In genomic region chr11:74672332-74672955, GRCh38 we compare ENCODE assay signal across 13 cellular contexts. TPM values are rescaled to one million over a fixed set of nuclear protein-coding genes. Genes with fewer than 3 reads are reported as not detected.
DNase-seq lines count a peak whose midpoint lies in the region; ATAC-seq and TF ChIP-seq lines count a peak whose summit lies in the region.
"Had no signal": no experiment of that assay in that cellular context is flagged by ENCODE, and none has a peak within 500 bp of the region (broad histone marks: within the 10 kb centered on the region; RNA-seq: fewer than 3 reads in every experiment).

No MANE protein-coding gene starts in this region.

- peak overlapping the region; percentile 97 for H4K91ac ChIP-seq in IMR-90 (ENCODE audit: insufficient read depth, low read depth, low read length)

- H3K9me1 ChIP-seq in IMR-90 (ENCODE audit: insufficient read depth, low read length) = peaks cover 15% of the 10 kb centered on the region

- 0% methylated on average over 1 of the region's 4 CpGs; no CpG with 5 or more reads in 1 of the 2 experiments for WGBS in IMR-90 (ENCODE audit: extremely low coverage in 2 of 2, insufficient read length in 1 of 2), 2 experiments
- 64 to 91% (median 82%) methylated on average over 4 of the region's 4 CpGs for WGBS in stomach, 5 donors

- peak overlapping the region; percentile 94 for H2BK120ac ChIP-seq in IMR-90 (ENCODE audit: low read depth, low read length)

- peak overlapping the region; percentile 92 for H3K4ac ChIP-seq in IMR-90 (ENCODE audit: low read depth, low read length)

- no peaks in the 10 kb centered on the region for H4K20me1 ChIP-seq in IMR-90 (ENCODE audit: insufficient read depth, low read length)

- H4K5ac ChIP-seq in IMR-90 (ENCODE audit: low read depth, low read length) = peak overlapping the region; percentile 99

- peak overlapping the region; percentile 98 for H2BK5ac ChIP-seq in IMR-90 (ENCODE audit: low read depth, low read length, poor library complexity, severe bottlenecking)

- peaks cover 8% of the 10 kb centered on the region for H3K4me1 Mint-ChIP-seq in Caco-2 (ENCODE audit: low read depth, unreplicated experiment)
- H3K4me1 Mint-ChIP-seq: activated CD4-positive, alpha-beta T cell treated with anti-CD3 and anti-CD28 coated beads, Interleukin-2, amount 10 ng/mL, durations not matched to agents 24 days and 14 days; activated naive CD4-positive, alpha-beta T cell treated with anti-CD3 and anti-CD28 coated beads, Interleukin-2, amount 10 ng/mL, durations not matched to agents 7 days and 5 days had no signal

- H3K9ac ChIP-seq in IMR-90 (ENCODE audit: low read depth, low read length) = peak overlapping the region; percentile 19
- H3K9ac ChIP-seq: parathyroid adenoma had no signal

- peak overlapping the region; percentile 64; the same call in 1 of the 2 replicates for H3K23ac ChIP-seq in IMR-90 (ENCODE audit: low read depth, low read length)

- peaks cover 2% of the 10 kb centered on the region; the same call in 1 of the 2 replicates for H3K9me3 ChIP-seq in IMR-90 (ENCODE audit: control insufficient read depth, insufficient read depth, low read length)
- no peaks in the 10 kb centered on the region for H3K9me3 ChIP-seq in breast epithelium
- no peaks in the 10 kb centered on the region for H3K9me3 ChIP-seq in left lung
- no peaks in the 10 kb centered on the region for H3K9me3 ChIP-seq in stomach
- H3K9me3 ChIP-seq in Caco-2 = no peaks in the 10 kb centered on the region

- H3K36me3 ChIP-seq in IMR-90 (ENCODE audit: control insufficient read depth, insufficient read depth, low read length) = no peaks in the 10 kb centered on the region
- no peaks in the 10 kb centered on the region for H3K36me3 ChIP-seq in breast epithelium
- no peaks in the 10 kb centered on the region for H3K36me3 ChIP-seq in left lung
- no peaks in the 10 kb centered on the region for H3K36me3 ChIP-seq in stomach
- H3K36me3 ChIP-seq in Caco-2 (ENCODE audit: control insufficient read depth, insufficient read depth, low read length) = no peaks in the 10 kb centered on the region

- peak overlapping the region; percentile 94 for H2AK5ac ChIP-seq in IMR-90 (ENCODE audit: low read depth, low read length)

- H3K14ac ChIP-seq in IMR-90 (replicated peaks; ENCODE audit: low read depth, low read length) = peak overlapping the region; percentile 70

- peak overlapping the region; percentile 95 for H2BK20ac ChIP-seq in IMR-90 (ENCODE audit: low read depth, low read length)

- peak overlapping the region; percentile 42; the same call in 1 of the 2 replicates for H3K56ac ChIP-seq in IMR-90 (ENCODE audit: extremely low read depth, insufficient read depth, low read length)

- BruUV-seq in IMR-90 (replicated peaks; lab: Mats Ljungman, UMichigan) = no TSS peak
- BruUV-seq in Caco-2 (replicated peaks; lab: Mats Ljungman, UMichigan) = no TSS peak

- peak overlapping the region; percentile 82 to 89 for H4K8ac ChIP-seq in IMR-90 (ENCODE audit: low read depth in 2 of 2, low read length in 2 of 2)

- ATAC-seq in IMR-90 (ENCODE audit: low read depth) (peak; percentile 15), left lung (peak; percentile 9), GM18517 (IDR thresholded peaks at IDR 0.05; ENCODE audit: unreplicated experiment) (no peak)

- H3K36me3 Mint-ChIP-seq in Caco-2 (ENCODE audit: insufficient read depth, unreplicated experiment) = no peaks in the 10 kb centered on the region
- H3K36me3 Mint-ChIP-seq: activated naive CD4-positive, alpha-beta T cell treated with anti-CD3 and anti-CD28 coated beads, Interleukin-2, amount 10 ng/mL, durations not matched to agents 7 days and 5 days; type B pancreatic cell had no signal

- in situ Hi-C loops in IMR-90 (cut with MboI; ENCODE audit: low sequenced_read_pairs) = no loop called here

- no peaks in the 10 kb centered on the region for H3K9me3 Mint-ChIP-seq in Caco-2 (ENCODE audit: unreplicated experiment)
- H3K9me3 Mint-ChIP-seq: activated CD4-positive, alpha-beta T cell treated with anti-CD3 and anti-CD28 coated beads, Interleukin-2, amount 10 ng/mL, durations not matched to agents 24 days and 14 days; activated naive CD4-positive, alpha-beta T cell treated with anti-CD3 and anti-CD28 coated beads, Interleukin-2, amount 10 ng/mL, durations not matched to agents 7 days and 5 days had no signal

- H2BK15ac ChIP-seq in IMR-90 (ENCODE audit: low read depth, low read length) = peak overlapping the region; percentile 95

- no peak; the same call in 1 of the 2 replicates for TF ChIP-seq RAD21 in IMR-90 (IDR thresholded peaks at IDR 0.05; ENCODE audit: low read length)

- no peak overlapping the region for H3K4me3 ChIP-seq in IMR-90 (ENCODE audit: insufficient read depth, low read depth, low read length)
- no peak overlapping the region for H3K4me3 ChIP-seq in breast epithelium
- no peak overlapping the region for H3K4me3 ChIP-seq in left lung
- H3K4me3 ChIP-seq in stomach = no peak overlapping the region
- H3K4me3 ChIP-seq in Caco-2 (ENCODE audit: low read depth, low read length) = no peak overlapping the region

- dilution Hi-C loops in IMR-90 (cut with HindIII; ENCODE audit: low sequenced_read_pairs, unreplicated experiment) = no loop called here

- no peak; the same call in 1 of the 2 replicates for TF ChIP-seq CTCF in IMR-90 (conservative IDR thresholded peaks at IDR 0.05; ENCODE audit: low read depth, low read length)
- TF ChIP-seq CTCF in breast epithelium (IDR thresholded peaks at IDR 0.05) = no peak
- no peak for TF ChIP-seq CTCF in left lung (IDR thresholded peaks at IDR 0.05)
- no peak for TF ChIP-seq CTCF in stomach (IDR thresholded peaks at IDR 0.05)
- no peak for TF ChIP-seq CTCF in Caco-2 (IDR thresholded peaks at IDR 0.05; ENCODE audit: insufficient read depth in 1 of 2, low read depth in 1 of 2, low read length in 1 of 2, severe bottlenecking in 1 of 2, unreplicated experiment in 1 of 2)

- H3K27me3 Mint-ChIP-seq in Caco-2 (ENCODE audit: insufficient read depth, unreplicated experiment) = no peaks in the 10 kb centered on the region
- H3K27me3 Mint-ChIP-seq: activated CD4-positive, alpha-beta T cell treated with anti-CD3 and anti-CD28 coated beads, Interleukin-2, amount 10 ng/mL, durations not matched to agents 24 days and 14 days; type B pancreatic cell had no signal

- H3K27me3 ChIP-seq in IMR-90 (ENCODE audit: control insufficient read depth, insufficient read depth, low read length) (no peaks in the 10 kb centered on the region), breast epithelium (no peaks in the 10 kb centered on the region), left lung (no peaks in the 10 kb centered on the region), stomach (no peaks in the 10 kb centered on the region), Caco-2 (replicated peaks; ENCODE audit: control insufficient read depth, insufficient read depth, low read length) (no peaks in the 10 kb centered on the region)

- H3K4me1 ChIP-seq in IMR-90 (ENCODE audit: control insufficient read depth, insufficient read depth, low read length) (peaks cover 24% of the 10 kb centered on the region), breast epithelium (peaks cover 0 to 6% of the 10 kb centered on the region in 2 donors), left lung (peaks cover 0 to 3% of the 10 kb centered on the region in 2 donors), stomach (peaks cover 0 to 21% (median 13%) of the 10 kb centered on the region in 4 donors), Caco-2 (no peaks in the 10 kb centered on the region)
- H3K4me1 ChIP-seq: parathyroid adenoma had no signal

- H3K4me3 Mint-ChIP-seq in Caco-2 (ENCODE audit: unreplicated experiment) = no peak overlapping the region
- H3K4me3 Mint-ChIP-seq: activated CD4-positive, alpha-beta T cell treated with anti-CD3 and anti-CD28 coated beads, Interleukin-2, amount 10 ng/mL, durations not matched to agents 24 days and 14 days; activated naive CD4-positive, alpha-beta T cell treated with anti-CD3 and anti-CD28 coated beads, Interleukin-2, amount 10 ng/mL, durations not matched to agents 7 days and 5 days; type B pancreatic cell had no signal

- TF ChIP-seq POLR2A in IMR-90 (IDR thresholded peaks at IDR 0.05; ENCODE audit: low read depth, low read length) (no peak), breast epithelium (IDR thresholded peaks at IDR 0.05) (no peak), stomach (IDR thresholded peaks at IDR 0.05) (no peak)

- no peak for DNase-seq in IMR-90
- no peak for DNase-seq in breast epithelium (ENCODE audit: low spot score in 2 of 2)
- DNase-seq in left lung = no peak
- DNase-seq in stomach = no peak
- no peak for DNase-seq in germinal center (ENCODE audit: low spot score)
- no peak for DNase-seq in Caco-2
- DNase-seq: activated CD4-positive, alpha-beta T cell treated with anti-CD3 and anti-CD28 coated beads, Interleukin-2, amount 10 ng/mL, durations not matched to agents 24 days and 14 days; activated naive CD4-positive, alpha-beta T cell treated with anti-CD3 and anti-CD28 coated beads, Interleukin-2, amount 10 ng/mL, durations not matched to agents 7 days and 5 days; NCI-H774; T-helper 1 cell had no signal

- H2AFZ ChIP-seq in IMR-90 (replicated peaks; ENCODE audit: low read length, poor library complexity) = peak overlapping the region; percentile 69
- H2AFZ ChIP-seq: parathyroid adenoma had no signal

- intact Hi-C loops in IMR-90 (cut with micrococcal nuclease) (no loop called here), breast epithelium (cut with DNase I; ENCODE audit: low total_unique reads) (no loop called here), left lung (cut with DNase I) (no loop called here), stomach (cut with DNase I; ENCODE audit: low total_unique reads) (no loop called here), Caco-2 (cut with micrococcal nuclease; ENCODE audit: unreplicated experiment) (no loop called here)

- peak overlapping the region; percentile 79 for H2AK9ac ChIP-seq in IMR-90 (replicated peaks; ENCODE audit: low read depth, low read length, poor library complexity)

- CTCF ChIA-PET in IMR-90 (lab: Yijun Ruan, JAX) (interaction anchor here (0.7 to 3.0 kb wide), 3 partner anchors 20 to 67 kb away, joined by 3 to 11 read pairs (median 3); no protein-coding TSS in a partner anchor), Caco-2 (lab: Charles Lee) (interaction anchor here (0.9 kb wide), 1 partner anchor 67 kb away, joined by 3 read pairs; no protein-coding TSS in a partner anchor)

- no peak for TF ChIP-seq EP300 in stomach (IDR thresholded peaks at IDR 0.05)

- H3K4me2 ChIP-seq in IMR-90 (ENCODE audit: low read depth, low read length) = no peak overlapping the region

- peak overlapping the region; percentile 74 for H3K18ac ChIP-seq in IMR-90 (ENCODE audit: low read depth, low read length)

- POLR2A ChIA-PET in IMR-90 (lab: Charles Lee; ENCODE audit: unreplicated experiment) = no interaction called here
- POLR2A ChIA-PET in Caco-2 (lab: Charles Lee) = no interaction called here

- peak overlapping the region; percentile 89 for H3K27ac ChIP-seq in IMR-90 (ENCODE audit: insufficient read depth, low read length)
- H3K27ac ChIP-seq in breast epithelium = peak overlapping the region; percentile 79 to 82
- peak overlapping the region in 1 of 2 donors; percentile 53 for H3K27ac ChIP-seq in left lung
- peak overlapping the region; percentile 35 to 89 (median 79) for H3K27ac ChIP-seq in stomach
- H3K27ac ChIP-seq: parathyroid adenoma had no signal

- H3K27ac Mint-ChIP-seq in Caco-2 (ENCODE audit: unreplicated experiment) = no peak overlapping the region
- H3K27ac Mint-ChIP-seq: activated CD4-positive, alpha-beta T cell treated with anti-CD3 and anti-CD28 coated beads, Interleukin-2, amount 10 ng/mL, durations not matched to agents 24 days and 14 days; activated naive CD4-positive, alpha-beta T cell treated with anti-CD3 and anti-CD28 coated beads, Interleukin-2, amount 10 ng/mL, durations not matched to agents 7 days and 5 days; type B pancreatic cell had no signal

- no peaks in the 10 kb centered on the region; a peak in 1 of 4 replicates for H3K79me1 ChIP-seq in IMR-90 (ENCODE audit: low read depth in 1 of 2, low read length in 2 of 2)

RNA-seq across cellular contexts. Expression of gene CHRDL2, which starts 58.8 kb away (rescaled TPM):
- total RNA-seq in IMR-90 (2012; rRNA removed) (not detected in 2 replicates), breast epithelium (1 to 10 TPM in 1 of 3 donors, not detected in 2; 4.2 TPM), left lung (1 to 10 TPM; 1.3 to 5.2 TPM), stomach (10 to 100 TPM in 2 of 5 donors, 1 to 10 TPM in 2, under 1 TPM in 1; 0.92 to 14.6 (median 7.2) TPM), Caco-2 (2022) (2.5 and 3.4 TPM in 2 replicates)
- polyA plus RNA-seq in IMR-90 (2012; rRNA removed) (0.37 and 0.80 TPM in 2 replicates), stomach (10 to 100 TPM in 1 of 3 donors, 1 to 10 TPM in 1, not detected in 1; 5.4 to 38.4 TPM)
- polyA plus RNA-seq in IMR-90 (2012; cell fraction: cytosol; rRNA removed) = 0.95 and 2.3 TPM in 2 replicates
- 0.64 and 0.66 TPM in 2 replicates for polyA plus RNA-seq in IMR-90 (2012; cell fraction: nucleus; rRNA removed; ENCODE audit: low replicate concordance)
- total RNA-seq: activated CD4-positive, alpha-beta T cell treated with anti-CD3 and anti-CD28 coated beads, Interleukin-2, amount 10 ng/mL, durations not matched to agents 24 days and 14 days had no signal
